8 cellular contexts compared by ENCODE assay signal in genomic region chr11:65279713-65280459, GRCh38. TPM values are rescaled to one million over a fixed set of nuclear protein-coding genes. Genes with fewer than 3 reads are reported as not detected.
DNase-seq lines count a peak whose midpoint lies in the region; ATAC-seq and TF ChIP-seq lines count a peak whose summit lies in the region.

No MANE protein-coding gene starts in this region.

- no peak overlapping the region for H3K4me3 Mint-ChIP-seq in activated CD4-positive, alpha-beta T cell treated with anti-CD3 and anti-CD28 coated beads for 36 hours

- H3K27me3 Mint-ChIP-seq in activated CD4-positive, alpha-beta T cell treated with anti-CD3 and anti-CD28 coated beads for 36 hours, result no peaks in the 10 kb centered on the region

- peak; percentile 61 for DNase-seq in GM13977 (ENCODE audit: low spot score)
- peak; percentile 71 for DNase-seq in activated CD4-positive, alpha-beta T cell treated with anti-CD3 and anti-CD28 coated beads for 36 hours
- peak; percentile 80 for DNase-seq in fibroblast of peridontal ligament (ENCODE audit: extremely low read depth)
- DNase-seq in stimulated activated CD4-positive, alpha-beta T cell treated with anti-CD3 and anti-CD28 coated beads, Interleukin-1b, Interleukin-23, amount 100 ng/mL, for 1 hour (ENCODE audit: low read depth in 2 of 2), result peak; percentile 7 to 25
- no peak for DNase-seq in amygdala (lab: John Stamatoyannopoulos, UW)
- DNase-seq in NCI-H1417 treated with DMSO at 0.1 percent for 48 hours (lab: John Stamatoyannopoulos, UW), result no peak
- no peak for DNase-seq in D341Med (ENCODE audit: low spot score)

- intact Hi-C loops in activated CD4-positive, alpha-beta T cell treated with anti-CD3 and anti-CD28 coated beads for 36 hours (cut with DNase I, micrococcal nuclease), result loop anchor here (1.0 to 5.0 kb wide), 3 partner anchors 19 to 37 kb away; partner anchors contain the start of gene POLA2 (in 1 of the 2)

- ATAC-seq in activated CD4-positive, alpha-beta T cell treated with anti-CD3 and anti-CD28 coated beads for 36 hours, result peak; percentile 97
- no peak for ATAC-seq in GM18909 (IDR thresholded peaks at IDR 0.05; ENCODE audit: poor library complexity, unreplicated experiment)

- TF ChIP-seq CTCF in GM13977 (IDR thresholded peaks at IDR 0.05; ENCODE audit: extremely low read depth, insufficient read depth, missing control alignments), result no peak

- peak overlapping the region; percentile 79 for H3K27ac Mint-ChIP-seq in activated CD4-positive, alpha-beta T cell treated with anti-CD3 and anti-CD28 coated beads for 36 hours

- H3K9me3 Mint-ChIP-seq in activated CD4-positive, alpha-beta T cell treated with anti-CD3 and anti-CD28 coated beads for 36 hours (ENCODE audit: low read depth), result no peaks in the 10 kb centered on the region

- in situ Hi-C loops in GM13977 (cut with MboI; ENCODE audit: low pct_unique_long_range_greater_than_20kb, low sequenced_read_pairs, unreplicated experiment), result loop anchor here (10.0 kb wide), 1 partner anchor 235 kb away; no protein-coding TSS in a partner anchor

- CTCF ChIA-PET in activated CD4-positive, alpha-beta T cell treated with anti-CD3 and anti-CD28 coated beads for 36 hours (lab: Charles Lee), result interaction anchor here (0.6 to 2.9 kb wide), 13 partner anchors 9 to 251 kb away, joined by 3 to 13 read pairs (median 4); partner anchors contain the start of genes CDC42EP2 and DPF2

- peaks cover 68% of the 10 kb centered on the region for H3K36me3 Mint-ChIP-seq in activated CD4-positive, alpha-beta T cell treated with anti-CD3 and anti-CD28 coated beads for 36 hours (ENCODE audit: low read depth)

- POLR2A ChIA-PET in activated CD4-positive, alpha-beta T cell treated with anti-CD3 and anti-CD28 coated beads for 36 hours (lab: Charles Lee), result interaction anchor here (0.5 to 0.9 kb wide), 2 partner anchors 18 to 168 kb away, joined by 3 read pairs; partner anchors contain the start of gene POLA2

- H3K4me1 Mint-ChIP-seq in activated CD4-positive, alpha-beta T cell treated with anti-CD3 and anti-CD28 coated beads for 36 hours, result peaks cover 18% of the 10 kb centered on the region

RNA-seq across cellular contexts. Expression of gene POLA2, which starts 18.1 kb away (rescaled TPM):
- 10 to 100 TPM; 63.1 to 83.3 TPM for total RNA-seq in activated CD4-positive, alpha-beta T cell treated with anti-CD3 and anti-CD28 coated beads for 36 hours

RNA-seq across cellular contexts. Expression of gene CDC42EP2, which starts 34.8 kb away (rescaled TPM):
- under 1 TPM; 0.91 to 0.93 TPM for total RNA-seq in activated CD4-positive, alpha-beta T cell treated with anti-CD3 and anti-CD28 coated beads for 36 hours

RNA-seq across cellular contexts. Expression of gene DPF2, which starts 53.8 kb away (rescaled TPM):
- 10 to 100 TPM; 67.5 to 69.0 TPM for total RNA-seq in activated CD4-positive, alpha-beta T cell treated with anti-CD3 and anti-CD28 coated beads for 36 hours

Comparison
In these comparisons a context has a peak if more than half of its experiments do, and no peak if none do; other contexts are left out.
1. DNase-seq: peak in GM13977 (single experiment), activated CD4-positive, alpha-beta T cell treated with anti-CD3 and anti-CD28 coated beads for 36 hours (single experiment), fibroblast of peridontal ligament (single experiment) and stimulated activated CD4-positive, alpha-beta T cell treated with anti-CD3 and anti-CD28 coated beads, Interleukin-1b, Interleukin-23, amount 100 ng/mL, for 1 hour (2 of 2); none in amygdala (0 of 56), NCI-H1417 treated with DMSO at 0.1 percent for 48 hours (single experiment) and D341Med (single experiment).